ENCODE assay signal across 1 cellular context in genomic region chr10:45003432-45004000, GRCh38.
A peak's percentile ranks its signal among the peaks of the same experiment; 100 is the strongest.
TF ChIP-seq lines count a peak whose summit lies in the region.

No MANE protein-coding gene starts in this region.

TF ChIP-seq in K562, 482 proteins besides CTCF, POLR2A, EP300 and RAD21:
- TF ChIP-seq SOX6 (IDR thresholded peaks at IDR 0.05), result 0 out of 2 replicates have a peak, but pooled peaks have one; percentile 39
- no peak for TF ChIP-seq PHB2 (IDR thresholded peaks at IDR 0.05; ENCODE audit: low read depth)
- TF ChIP-seq BRD9 (IDR thresholded peaks at IDR 0.05; ENCODE audit: low read depth, partially characterized antibody), result no peak
- 0 out of 2 replicates have a peak, but pooled peaks have one; percentile 37 for TF ChIP-seq MAFG (tag; conservative IDR thresholded peaks at IDR 0.05)
- TF ChIP-seq, protein P1, sequence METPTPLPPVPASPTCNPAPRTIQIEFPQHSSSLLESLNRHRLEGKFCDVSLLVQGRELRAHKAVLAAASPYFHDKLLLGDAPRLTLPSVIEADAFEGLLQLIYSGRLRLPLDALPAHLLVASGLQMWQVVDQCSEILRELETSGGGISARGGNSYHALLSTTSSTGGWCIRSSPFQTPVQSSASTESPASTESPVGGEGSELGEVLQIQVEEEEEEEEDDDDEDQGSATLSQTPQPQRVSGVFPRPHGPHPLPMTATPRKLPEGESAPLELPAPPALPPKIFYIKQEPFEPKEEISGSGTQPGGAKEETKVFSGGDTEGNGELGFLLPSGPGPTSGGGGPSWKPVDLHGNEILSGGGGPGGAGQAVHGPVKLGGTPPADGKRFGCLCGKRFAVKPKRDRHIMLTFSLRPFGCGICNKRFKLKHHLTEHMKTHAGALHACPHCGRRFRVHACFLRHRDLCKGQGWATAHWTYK (CRISPR knock-in tag; IDR thresholded peaks at IDR 0.05), result no peak
- peak; percentile 92 for TF ChIP-seq ZNF75A (CRISPR knock-in tag; IDR thresholded peaks at IDR 0.05)
- peak; percentile 77 for TF ChIP-seq ZNF316 (IDR thresholded peaks at IDR 0.05)
- TF ChIP-seq HNRNPH1 (optimal IDR thresholded peaks at IDR 0.05; ENCODE audit: low read depth, low read length), result no peak
- TF ChIP-seq MAFF (IDR thresholded peaks at IDR 0.05; ENCODE audit: low read length), result peak; percentile 26; the same call in 1 of the 2 replicates
- TF ChIP-seq ZNF174 (CRISPR knock-in tag; IDR thresholded peaks at IDR 0.05), result no peak
- peak; percentile 38; the same call in 1 of the 2 replicates for TF ChIP-seq C11orf30 (IDR thresholded peaks at IDR 0.05; ENCODE audit: low read depth)
- no peak for TF ChIP-seq ZNF707 (CRISPR knock-in tag; conservative IDR thresholded peaks at IDR 0.05)
- TF ChIP-seq, protein P2, sequence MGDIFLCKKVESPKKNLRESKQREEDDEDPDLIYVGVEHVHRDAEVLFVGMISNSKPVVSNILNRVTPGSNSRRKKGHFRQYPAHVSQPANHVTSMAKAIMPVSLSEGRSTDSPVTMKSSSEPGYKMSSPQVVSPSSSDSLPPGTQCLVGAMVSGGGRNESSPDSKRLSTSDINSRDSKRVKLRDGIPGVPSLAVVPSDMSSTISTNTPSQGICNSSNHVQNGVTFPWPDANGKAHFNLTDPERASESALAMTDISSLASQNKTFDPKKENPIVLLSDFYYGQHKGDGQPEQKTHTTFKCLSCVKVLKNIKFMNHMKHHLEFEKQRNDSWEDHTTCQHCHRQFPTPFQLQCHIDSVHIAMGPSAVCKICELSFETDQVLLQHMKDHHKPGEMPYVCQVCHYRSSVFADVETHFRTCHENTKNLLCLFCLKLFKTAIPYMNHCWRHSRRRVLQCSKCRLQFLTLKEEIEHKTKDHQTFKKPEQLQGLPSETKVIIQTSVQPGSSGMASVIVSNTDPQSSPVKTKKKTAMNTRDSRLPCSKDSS (IDR thresholded peaks at IDR 0.05; ENCODE audit: low read depth, partially characterized antibody), result no peak
